In genomic region chr1:113217447-113218208, GRCh38 we compare ENCODE assay signal across 1 cellular context.
A peak's percentile ranks its signal among the peaks of the same experiment; 100 is the strongest.
TF ChIP-seq lines count a peak whose summit lies in the region.

No MANE protein-coding gene starts in this region.

TF ChIP-seq in K562, 482 proteins besides CTCF, POLR2A, EP300 and RAD21 (continued from another document and continues in another):
- TF ChIP-seq, protein P1, sequence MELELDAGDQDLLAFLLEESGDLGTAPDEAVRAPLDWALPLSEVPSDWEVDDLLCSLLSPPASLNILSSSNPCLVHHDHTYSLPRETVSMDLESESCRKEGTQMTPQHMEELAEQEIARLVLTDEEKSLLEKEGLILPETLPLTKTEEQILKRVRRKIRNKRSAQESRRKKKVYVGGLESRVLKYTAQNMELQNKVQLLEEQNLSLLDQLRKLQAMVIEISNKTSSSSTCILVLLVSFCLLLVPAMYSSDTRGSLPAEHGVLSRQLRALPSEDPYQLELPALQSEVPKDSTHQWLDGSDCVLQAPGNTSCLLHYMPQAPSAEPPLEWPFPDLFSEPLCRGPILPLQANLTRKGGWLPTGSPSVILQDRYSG (tag; conservative IDR thresholded peaks at IDR 0.05; ENCODE audit: low read depth), result no peak
- TF ChIP-seq ZNF143 (CRISPR knock-in tag; IDR thresholded peaks at IDR 0.05), result no peak
- no peak for TF ChIP-seq STAT5B (CRISPR knock-in tag; IDR thresholded peaks at IDR 0.05)
- peak in 1 of 2 experiments; percentile 29; a peak in 1 of 4 replicates for TF ChIP-seq ETV6 (IDR thresholded peaks at IDR 0.05; ENCODE audit: borderline replicate concordance in 1 of 2, low read depth in 2 of 2, low read length in 1 of 2)
- no peak for TF ChIP-seq ETV6 (CRISPR knock-in tag; IDR thresholded peaks at IDR 0.05; ENCODE audit: borderline replicate concordance)
- no peak for TF ChIP-seq SNIP1 (IDR thresholded peaks at IDR 0.05; ENCODE audit: low read depth)
- TF ChIP-seq, protein P2, sequence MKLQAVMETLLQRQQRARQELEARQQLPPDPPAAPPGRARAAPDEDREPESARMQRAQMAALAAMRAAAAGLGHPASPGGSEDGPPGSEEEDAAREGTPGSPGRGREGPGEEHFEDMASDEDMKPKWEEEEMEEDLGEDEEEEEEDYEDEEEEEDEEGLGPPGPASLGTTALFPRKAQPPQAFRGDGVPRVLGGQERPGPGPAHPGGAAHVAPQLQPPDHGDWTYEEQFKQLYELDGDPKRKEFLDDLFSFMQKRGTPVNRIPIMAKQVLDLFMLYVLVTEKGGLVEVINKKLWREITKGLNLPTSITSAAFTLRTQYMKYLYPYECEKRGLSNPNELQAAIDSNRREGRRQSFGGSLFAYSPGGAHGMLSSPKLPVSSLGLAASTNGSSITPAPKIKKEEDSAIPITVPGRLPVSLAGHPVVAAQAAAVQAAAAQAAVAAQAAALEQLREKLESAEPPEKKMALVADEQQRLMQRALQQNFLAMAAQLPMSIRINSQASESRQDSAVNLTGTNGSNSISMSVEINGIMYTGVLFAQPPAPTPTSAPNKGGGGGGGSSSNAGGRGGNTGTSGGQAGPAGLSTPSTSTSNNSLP (IDR thresholded peaks at IDR 0.05; ENCODE audit: borderline replicate concordance, low read depth, low read length), result 0 out of 2 replicates have a peak, but pooled peaks have one; percentile 42
- TF ChIP-seq CBX3 (IDR thresholded peaks at IDR 0.05; ENCODE audit: borderline replicate concordance in 1 of 2, low read length in 2 of 2), result 0 out of 3 replicates have a peak, but pooled peaks of 1 of the 2 experiments have one; percentile 12
- TF ChIP-seq HOXB6 (CRISPR knock-in tag; IDR thresholded peaks at IDR 0.05; ENCODE audit: borderline replicate concordance), result no peak
- TF ChIP-seq POLR2B (IDR thresholded peaks at IDR 0.05; ENCODE audit: low read depth, partially characterized antibody), result no peak
- TF ChIP-seq FOXK2 (conservative IDR thresholded peaks at IDR 0.05 in 1 of 2, IDR thresholded peaks at IDR 0.05 in 1 of 2; ENCODE audit: low read depth in 2 of 2), result peak in 1 of 2 experiments; percentile 49; a peak in 1 of 4 replicates
- 0 out of 2 replicates have a peak, but pooled peaks have one; percentile 36 for TF ChIP-seq ELF2 (CRISPR knock-in tag; IDR thresholded peaks at IDR 0.05)
- no peak for TF ChIP-seq STAG1 (CRISPR knock-in tag; IDR thresholded peaks at IDR 0.05; ENCODE audit: borderline replicate concordance)
- no peak for TF ChIP-seq ZNF639 (CRISPR knock-in tag; conservative IDR thresholded peaks at IDR 0.05 in 1 of 2, IDR thresholded peaks at IDR 0.05 in 1 of 2)
- TF ChIP-seq HDAC2 (IDR thresholded peaks at IDR 0.05), result 0 out of 2 replicates have a peak, but pooled peaks have one; percentile 34
- TF ChIP-seq ZNF740 (CRISPR knock-in tag; IDR thresholded peaks at IDR 0.05), result no peak
- no peak for TF ChIP-seq ZNF740 (tag; IDR thresholded peaks at IDR 0.05)
- no peak for TF ChIP-seq SAFB (IDR thresholded peaks at IDR 0.05; ENCODE audit: borderline replicate concordance, low read depth, low read length)
- TF ChIP-seq CCNT2 (IDR thresholded peaks at IDR 0.05; ENCODE audit: borderline replicate concordance, extremely low read depth, insufficient read length, low read depth, low read length), result peak; percentile 41
- no peak for TF ChIP-seq SMAD3 (CRISPR knock-in tag; conservative IDR thresholded peaks at IDR 0.05)
- no peak for TF ChIP-seq PTBP1 (IDR thresholded peaks at IDR 0.05; ENCODE audit: low read depth, low read length)
- TF ChIP-seq GATA2 (CRISPR knock-in tag; IDR thresholded peaks at IDR 0.05), result peak; percentile 53; the same call in 1 of the 2 replicates
- no peak for TF ChIP-seq ZC3H8 (IDR thresholded peaks at IDR 0.05)
- peak in 1 of 2 experiments; percentile 96; a peak in 2 of 4 replicates for TF ChIP-seq FOXA3 (CRISPR knock-in tag; conservative IDR thresholded peaks at IDR 0.05 in 1 of 2, IDR thresholded peaks at IDR 0.05 in 1 of 2)
- no peak for TF ChIP-seq CLOCK (CRISPR knock-in tag; IDR thresholded peaks at IDR 0.05; ENCODE audit: borderline replicate concordance)
- TF ChIP-seq ZBTB7A (IDR thresholded peaks at IDR 0.05; ENCODE audit: borderline replicate concordance, control insufficient read depth, low read depth, low read length), result peak; percentile 29; the same call in 1 of the 2 replicates
- no peak; the same call in 1 of the 2 replicates for TF ChIP-seq GATAD2B (IDR thresholded peaks at IDR 0.05; ENCODE audit: borderline replicate concordance)
- TF ChIP-seq CREB5 (CRISPR knock-in tag; IDR thresholded peaks at IDR 0.05), result no peak
- no peak for TF ChIP-seq TCFL5 (CRISPR knock-in tag; conservative IDR thresholded peaks at IDR 0.05)
- TF ChIP-seq CBX1 (IDR thresholded peaks at IDR 0.05; ENCODE audit: low read depth), result no peak
- TF ChIP-seq, protein P3, sequence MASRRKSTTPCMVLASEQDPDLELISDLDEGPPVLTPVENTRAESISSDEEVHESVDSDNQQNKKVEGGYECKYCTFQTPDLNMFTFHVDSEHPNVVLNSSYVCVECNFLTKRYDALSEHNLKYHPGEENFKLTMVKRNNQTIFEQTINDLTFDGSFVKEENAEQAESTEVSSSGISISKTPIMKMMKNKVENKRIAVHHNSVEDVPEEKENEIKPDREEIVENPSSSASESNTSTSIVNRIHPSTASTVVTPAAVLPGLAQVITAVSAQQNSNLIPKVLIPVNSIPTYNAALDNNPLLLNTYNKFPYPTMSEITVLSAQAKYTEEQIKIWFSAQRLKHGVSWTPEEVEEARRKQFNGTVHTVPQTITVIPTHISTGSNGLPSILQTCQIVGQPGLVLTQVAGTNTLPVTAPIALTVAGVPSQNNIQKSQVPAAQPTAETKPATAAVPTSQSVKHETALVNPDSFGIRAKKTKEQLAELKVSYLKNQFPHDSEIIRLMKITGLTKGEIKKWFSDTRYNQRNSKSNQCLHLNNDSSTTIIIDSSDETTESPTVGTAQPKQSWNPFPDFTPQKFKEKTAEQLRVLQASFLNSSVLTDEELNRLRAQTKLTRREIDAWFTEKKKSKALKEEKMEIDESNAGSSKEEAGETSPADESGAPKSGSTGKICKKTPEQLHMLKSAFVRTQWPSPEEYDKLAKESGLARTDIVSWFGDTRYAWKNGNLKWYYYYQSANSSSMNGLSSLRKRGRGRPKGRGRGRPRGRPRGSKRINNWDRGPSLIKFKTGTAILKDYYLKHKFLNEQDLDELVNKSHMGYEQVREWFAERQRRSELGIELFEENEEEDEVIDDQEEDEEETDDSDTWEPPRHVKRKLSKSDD (conservative IDR thresholded peaks at IDR 0.05; ENCODE audit: low read length), result no peak
- no peak for TF ChIP-seq RBM14 (IDR thresholded peaks at IDR 0.05; ENCODE audit: borderline replicate concordance, insufficient read depth, low read depth, low read length)
- peak; percentile 75; the same call in 1 of the 2 replicates for TF ChIP-seq MTA1 (IDR thresholded peaks at IDR 0.05; ENCODE audit: borderline replicate concordance)
- TF ChIP-seq NR1H2 (CRISPR knock-in tag; IDR thresholded peaks at IDR 0.05), result no peak
- TF ChIP-seq HES1 (IDR thresholded peaks at IDR 0.05; ENCODE audit: low read depth), result peak; percentile 73
- no peak for TF ChIP-seq ZNF592 (IDR thresholded peaks at IDR 0.05)
- no peak for TF ChIP-seq TCF7 (IDR thresholded peaks at IDR 0.05; ENCODE audit: borderline replicate concordance)
- peak; percentile 75 for TF ChIP-seq USF2 (CRISPR knock-in tag; IDR thresholded peaks at IDR 0.05)
- 0 out of 2 replicates have a peak, but pooled peaks have one; percentile 12 for TF ChIP-seq ZNF589 (CRISPR knock-in tag; IDR thresholded peaks at IDR 0.05; ENCODE audit: low read depth)
- TF ChIP-seq RCOR1 (IDR thresholded peaks at IDR 0.05; ENCODE audit: borderline replicate concordance in 1 of 2, low read depth in 2 of 2, low read length in 2 of 2), result peak; percentile 19 to 60; a peak in 1 of 4 replicates
